11 cellular contexts compared by ENCODE assay signal in the genomic region with DNA sequence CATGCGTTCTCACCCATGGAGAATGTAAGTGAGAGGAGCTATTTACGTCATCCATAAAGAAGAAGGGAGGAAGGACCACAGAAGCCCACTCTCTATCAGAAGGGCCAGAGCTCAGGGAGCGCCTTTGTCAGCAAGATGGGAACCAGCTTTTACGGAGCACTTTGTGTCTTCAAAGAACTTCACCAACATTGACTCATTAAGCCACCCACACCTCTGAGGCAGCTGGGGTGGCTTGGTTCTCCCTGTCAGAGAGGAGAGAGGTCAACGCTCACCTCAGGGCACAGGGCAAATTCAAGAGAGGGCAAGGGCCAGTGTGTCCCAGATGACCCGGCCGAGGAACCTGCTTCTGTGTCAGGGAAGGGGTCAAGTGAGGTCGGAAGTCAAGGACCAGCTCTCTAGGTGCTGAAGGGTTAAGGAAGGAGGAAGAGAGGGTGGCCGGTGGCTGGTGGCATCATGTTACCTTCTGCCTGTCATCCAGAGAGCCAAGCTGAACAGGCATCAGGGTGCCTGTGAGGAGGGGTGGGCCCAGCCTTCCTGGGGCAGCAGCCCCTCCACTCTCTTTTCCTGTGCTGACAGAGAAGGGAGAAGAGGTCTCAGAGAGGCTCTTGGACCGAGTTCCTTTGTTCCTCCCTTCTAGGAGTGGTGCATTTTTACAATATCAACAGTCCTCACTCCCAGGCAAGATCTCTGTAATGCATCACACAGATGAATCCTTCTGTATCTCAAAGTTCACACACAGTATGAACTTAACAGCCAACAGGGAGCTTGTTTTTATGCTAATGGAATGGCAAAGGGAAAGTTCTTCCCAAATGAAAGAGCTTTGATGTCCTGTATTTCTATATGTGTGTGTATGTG.
A peak's percentile ranks its signal among the peaks of the same experiment; 100 is the strongest.
DNase-seq lines count a peak whose midpoint lies in the region; ATAC-seq, FAIRE-seq and TF ChIP-seq lines count a peak whose summit lies in the region.
"Had no signal": no experiment of that assay in that cellular context is flagged by ENCODE, and none has a peak within 500 bp of the region (broad histone marks: within the 10 kb centered on the region; RNA-seq: fewer than 3 reads in every experiment).

No MANE protein-coding gene starts in this region.

- H3K27me3 Mint-ChIP-seq in activated naive CD4-positive, alpha-beta T cell treated with anti-CD3 and anti-CD28 coated beads for 36 hours (ENCODE audit: low read depth) = peaks cover 9% of the 10 kb centered on the region
- H3K27me3 Mint-ChIP-seq in T-helper 2 cell treated with Interferon-gamma antibody and Interleukin-4, amounts not matched to agents 5 μg/mL and 100 μg/mL, for 36 hours (ENCODE audit: low read depth) = peaks cover 3% of the 10 kb centered on the region

- H3K4me1 Mint-ChIP-seq in activated naive CD4-positive, alpha-beta T cell treated with anti-CD3 and anti-CD28 coated beads for 36 hours (ENCODE audit: low read depth) = peaks cover 7% of the 10 kb centered on the region
- peaks cover 18% of the 10 kb centered on the region for H3K4me1 Mint-ChIP-seq in T-helper 2 cell treated with Interferon-gamma antibody and Interleukin-4, amounts not matched to agents 5 μg/mL and 100 μg/mL, for 36 hours (ENCODE audit: low read depth)

- H3K4me2 ChIP-seq in HepG2 (ENCODE audit: low read depth, low read length) = peak overlapping the region; percentile 50

- H3K36me3 ChIP-seq in HepG2 (replicated peaks in 1 of 2; ENCODE audit: control insufficient read depth in 1 of 2, insufficient read depth in 2 of 2, low read length in 2 of 2) (no peaks in the 10 kb centered on the region), testis (ENCODE audit: low read depth, missing control alignments) (no peaks in the 10 kb centered on the region)

- in situ Hi-C loops in HepG2 (cut with HindIII; ENCODE audit: extremely low pct_ligation_motif_present, low pct_unique_long_range_greater_than_20kb) = no loop called here

- peak; percentile 13; the same call in 2 of the 3 replicates for ATAC-seq in HepG2
- ATAC-seq: GM12878 had no signal

- TF ChIP-seq POLR2A in HepG2 (IDR thresholded peaks at IDR 0.05; ENCODE audit: insufficient read depth in 1 of 2, low read depth in 2 of 2, low read length in 2 of 2) (no peak), testis (IDR thresholded peaks at IDR 0.05) (no peak)

- DNase-seq in activated naive CD4-positive, alpha-beta T cell treated with anti-CD3 and anti-CD28 coated beads for 36 hours = peak; percentile 21
- DNase-seq in activated naive CD4-positive, alpha-beta T cell treated with Interleukin-2 at 50 U/mL for 16 hours = no peak
- peak; percentile 52 for DNase-seq in T-helper 2 cell treated with Interferon-gamma antibody and Interleukin-4, amounts not matched to agents 5 μg/mL and 100 μg/mL, for 36 hours (ENCODE audit: low spot score)
- DNase-seq in HepG2 (ENCODE audit: low spot score) = peak; percentile 25
- DNase-seq in ureter (ENCODE audit: low spot score) = peak; percentile 43
- DNase-seq in NCI-H446 (lab: John Stamatoyannopoulos, UW) = no peak
- DNase-seq in testis = no peak
- DNase-seq in MV-4-11 (lab: John Stamatoyannopoulos, UW) = no peak
- DNase-seq: AML-193, SIG-M5 had no signal

- H3K27ac ChIP-seq in HepG2 (ENCODE audit: extremely low read length, insufficient read depth, low read length) = peak overlapping the region; percentile 48
- H3K27ac ChIP-seq in testis = no peak overlapping the region

- H3K27me3 ChIP-seq in HepG2 (ENCODE audit: control insufficient read depth in 1 of 2, insufficient read depth in 2 of 2, low read length in 2 of 2) (no peaks in the 10 kb centered on the region; a peak in 1 of 5 replicates), testis (no peaks in the 10 kb centered on the region)

- no peaks in the 10 kb centered on the region for H3K36me3 Mint-ChIP-seq in activated naive CD4-positive, alpha-beta T cell treated with anti-CD3 and anti-CD28 coated beads for 36 hours (ENCODE audit: low read depth)
- H3K36me3 Mint-ChIP-seq in T-helper 2 cell treated with Interferon-gamma antibody and Interleukin-4, amounts not matched to agents 5 μg/mL and 100 μg/mL, for 36 hours (ENCODE audit: low read depth) = no peaks in the 10 kb centered on the region

- BruUV-seq in HepG2 (replicated peaks; lab: Mats Ljungman, UMichigan) = no TSS peak

- H3K9me3 ChIP-seq in HepG2 (ENCODE audit: low read length) (no peaks in the 10 kb centered on the region), testis (no peaks in the 10 kb centered on the region)

- intact Hi-C loops in activated naive CD4-positive, alpha-beta T cell treated with anti-CD3 and anti-CD28 coated beads for 36 hours (cut with micrococcal nuclease) = loop anchor here (5.0 kb wide), 1 partner anchor 147 kb away; no protein-coding TSS in a partner anchor
- intact Hi-C loops in HepG2 (cut with micrococcal nuclease; ENCODE audit: unreplicated experiment) (loop anchor here (5.0 kb wide), 3 partner anchors 53 to 118 kb away; no protein-coding TSS in a partner anchor), testis (cut with DNase I; ENCODE audit: low total_unique reads) (no loop called here)

- no peaks in the 10 kb centered on the region for H3K9me3 Mint-ChIP-seq in activated naive CD4-positive, alpha-beta T cell treated with anti-CD3 and anti-CD28 coated beads for 36 hours
- H3K9me3 Mint-ChIP-seq in T-helper 2 cell treated with Interferon-gamma antibody and Interleukin-4, amounts not matched to agents 5 μg/mL and 100 μg/mL, for 36 hours = no peaks in the 10 kb centered on the region

- H3K79me2 ChIP-seq in HepG2 (ENCODE audit: insufficient read depth, low read length) = no peaks in the 10 kb centered on the region

- H4K20me1 ChIP-seq in HepG2 (ENCODE audit: insufficient read depth, low read length) = no peaks in the 10 kb centered on the region

- H3K4me1 ChIP-seq in HepG2 (ENCODE audit: insufficient read depth, low read length) = peaks cover 85% of the 10 kb centered on the region
- H3K4me1 ChIP-seq in testis = peaks cover 10% of the 10 kb centered on the region

- 33% methylated on average over 9 of the region's 10 CpGs for WGBS in HepG2 (ENCODE audit: low lambda C conversion rate)
- 56 to 68% methylated on average over 10 of the region's 10 CpGs for WGBS in testis, 2 donors

- H3K4me3 Mint-ChIP-seq in activated naive CD4-positive, alpha-beta T cell treated with anti-CD3 and anti-CD28 coated beads for 36 hours = no peak overlapping the region
- H3K4me3 Mint-ChIP-seq in T-helper 2 cell treated with Interferon-gamma antibody and Interleukin-4, amounts not matched to agents 5 μg/mL and 100 μg/mL, for 36 hours = no peak overlapping the region

- H3K27ac Mint-ChIP-seq in activated naive CD4-positive, alpha-beta T cell treated with anti-CD3 and anti-CD28 coated beads for 36 hours = no peak overlapping the region
- no peak overlapping the region for H3K27ac Mint-ChIP-seq in T-helper 2 cell treated with Interferon-gamma antibody and Interleukin-4, amounts not matched to agents 5 μg/mL and 100 μg/mL, for 36 hours

- no peak overlapping the region for H2AFZ ChIP-seq in HepG2 (ENCODE audit: low read length)

- peak overlapping the region; percentile 41 for H3K9ac ChIP-seq in HepG2 (ENCODE audit: insufficient read depth, low read depth, low read length)

- FAIRE-seq in HepG2 (lab: Jason Lieb, UNC) = no peak

- POLR2A ChIA-PET in HepG2 (lab: Yijun Ruan, JAX) = interaction anchor here (0.8 to 2.0 kb wide), 4 partner anchors 44 to 106 kb away, joined by 3 to 10 read pairs (median 3); no protein-coding TSS in a partner anchor

- no peak for TF ChIP-seq RAD21 in HepG2 (CRISPR knock-in tag; IDR thresholded peaks at IDR 0.05)

- CTCF ChIA-PET in activated naive CD4-positive, alpha-beta T cell treated with anti-CD3 and anti-CD28 coated beads for 36 hours (lab: Charles Lee) = no interaction called here
- CTCF ChIA-PET in HepG2 (lab: Yijun Ruan, JAX; ENCODE audit: low intra/inter-chr PET ratio, low total read pairs) = no interaction called here

- TF ChIP-seq CTCF in HepG2 (CRISPR knock-in tag; IDR thresholded peaks at IDR 0.05) = no peak
- TF ChIP-seq CTCF in testis (IDR thresholded peaks at IDR 0.05) = no peak

- TF ChIP-seq EP300 in HepG2 (IDR thresholded peaks at IDR 0.05; ENCODE audit: low read depth in 2 of 2, low read length in 2 of 2) (peak in 1 of 2 experiments; percentile 34; a peak in 1 of 4 replicates), HepG2 (CRISPR knock-in tag; IDR thresholded peaks at IDR 0.05; ENCODE audit: borderline replicate concordance) (no peak)

- H3K4me3 ChIP-seq in HepG2 (replicated peaks in 1 of 3; ENCODE audit: insufficient read depth in 1 of 3, low read depth in 2 of 3, low read length in 3 of 3) (peak overlapping the region in 1 of 3 experiments; percentile 11; a peak in 1 of 6 replicates), testis (no peak overlapping the region)
- H3K4me3 ChIP-seq: GM12878 had no signal

TF ChIP-seq in HepG2, 621 proteins besides CTCF, POLR2A, EP300 and RAD21 (continues in another document):
- TF ChIP-seq ZNF331 (CRISPR knock-in tag; IDR thresholded peaks at IDR 0.05) = no peak
- TF ChIP-seq LCORL (IDR thresholded peaks at IDR 0.05) = no peak
- 0 out of 2 replicates have a peak, but pooled peaks have one; percentile 3 for TF ChIP-seq LCORL (CRISPR knock-in tag; IDR thresholded peaks at IDR 0.05)
- TF ChIP-seq, protein P1, sequence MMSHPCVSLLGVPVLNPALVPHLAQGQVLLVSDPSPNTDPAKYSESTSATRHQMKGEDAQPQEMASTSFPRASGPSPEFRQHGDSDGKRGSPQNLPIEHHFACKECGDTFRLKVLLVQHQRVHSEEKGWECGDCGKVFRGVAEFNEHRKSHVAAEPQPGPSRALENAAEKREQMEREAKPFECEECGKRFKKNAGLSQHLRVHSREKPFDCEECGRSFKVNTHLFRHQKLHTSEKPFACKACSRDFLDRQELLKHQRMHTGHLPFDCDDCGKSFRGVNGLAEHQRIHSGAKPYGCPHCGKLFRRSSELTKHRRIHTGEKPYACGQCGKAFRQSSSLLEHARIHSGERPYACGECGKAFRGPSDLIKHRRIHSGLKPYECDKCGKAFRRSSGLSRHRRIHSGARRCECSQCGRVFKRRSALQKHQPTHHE (CRISPR knock-in tag; IDR thresholded peaks at IDR 0.05; ENCODE audit: borderline replicate concordance) = no peak
- peak; percentile 65 for TF ChIP-seq MED1 (CRISPR knock-in tag; IDR thresholded peaks at IDR 0.05)
- no peak for TF ChIP-seq ZNF879 (CRISPR knock-in tag; IDR thresholded peaks at IDR 0.05)
- TF ChIP-seq ARID3A (IDR thresholded peaks at IDR 0.05; ENCODE audit: low read depth, low read length) = no peak
- TF ChIP-seq BORCS8-MEF2B (CRISPR knock-in tag; IDR thresholded peaks at IDR 0.05) = no peak

Comparison
In these comparisons a context has a peak if more than half of its experiments do, and no peak if none do; other contexts are left out.
1. DNase-seq: peak in activated naive CD4-positive, alpha-beta T cell treated with anti-CD3 and anti-CD28 coated beads for 36 hours (single experiment), T-helper 2 cell treated with Interferon-gamma antibody and Interleukin-4, amounts not matched to agents 5 μg/mL and 100 μg/mL, for 36 hours (single experiment), HepG2 (single experiment) and ureter (single experiment); none in activated naive CD4-positive, alpha-beta T cell treated with Interleukin-2 at 50 U/mL for 16 hours (single experiment), NCI-H446 (0 of 2), testis (single experiment) and MV-4-11 (single experiment).